35 cellular contexts compared by ENCODE assay signal in the genomic region with DNA sequence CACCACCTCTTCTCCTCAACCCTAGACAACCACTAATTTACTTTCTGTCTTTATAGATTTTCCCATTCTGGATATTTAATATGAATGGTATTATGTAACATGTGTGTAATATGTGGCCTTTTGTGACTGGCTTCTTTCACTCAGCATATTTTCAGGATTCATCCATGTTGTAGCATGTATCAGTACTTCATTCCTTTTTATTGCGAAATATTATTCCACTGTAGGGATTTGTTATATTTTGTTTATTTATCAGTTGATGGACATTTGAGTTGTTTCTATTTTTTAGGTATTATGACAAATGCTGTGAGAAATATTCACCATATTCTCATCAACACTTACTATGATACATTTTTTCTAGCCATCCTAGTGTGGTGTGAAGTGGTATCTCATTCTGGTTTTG.
"Had no signal": no experiment of that assay in that cellular context is flagged by ENCODE, and none has a peak within 500 bp of the region (broad histone marks: within the 10 kb centered on the region; RNA-seq: fewer than 3 reads in every experiment).

No MANE protein-coding gene starts in this region.

- H3K9me3 ChIP-seq: MG63 had no signal

- DNase-seq: Karpas-422, Kasumi-1, MG63, MM.1S, MV-4-11, NCI-H1048, NCI-H1092, NCI-H1092 treated with DMSO at 0.1 percent for 48 hours, NCI-H1105, NCI-H1105 treated with DMSO at 0.1 percent for 48 hours, NCI-H1417 treated with DMSO at 0.1 percent for 48 hours, NCI-H1436, NCI-H1436 treated with DMSO at 0.1 percent for 48 hours, NCI-H146, NCI-H1694, NCI-H1694 treated with DMSO at 0.1 percent for 48 hours, NCI-H187, NCI-H187 treated with DMSO at 0.1 percent for 48 hours, NCI-H1930, NCI-H2029, NCI-H2029 treated with DMSO at 0.1 percent for 48 hours, NCI-H2081, NCI-H2081 treated with DMSO at 0.1 percent for 48 hours, NCI-H2107, NCI-H2171, NCI-H2171 treated with DMSO at 0.1 percent for 48 hours, NCI-H2227 treated with DMSO at 0.1 percent for 48 hours, NCI-H226, NCI-H345, NCI-H446, NCI-H446 treated with DMSO at 0.1 percent for 48 hours, NCI-H510A, NCI-H510A treated with DMSO at 0.1 percent for 48 hours, NCI-H524, NCI-H524 treated with DMSO at 0.1 percent for 48 hours had no signal

- H3K4me3 ChIP-seq: MG63 had no signal

- H3K27me3 ChIP-seq: MG63 had no signal

- H3K36me3 ChIP-seq: MG63 had no signal
